In genomic region chr2:65660340-65660739, GRCh38 we compare ENCODE assay signal across 14 cellular contexts.
"Had no signal": no experiment of that assay in that cellular context is flagged by ENCODE, and none has a peak within 500 bp of the region (broad histone marks: within the 10 kb centered on the region; RNA-seq: fewer than 3 reads in every experiment).

No MANE protein-coding gene starts in this region.

- H3K36me3 ChIP-seq: neural progenitor cell, ovary, tibial nerve had no signal

- H3K27me3 ChIP-seq: neural progenitor cell, ovary, tibial nerve had no signal

- H3K27ac ChIP-seq: neural progenitor cell, ovary, tibial nerve had no signal

- H3K4me1 ChIP-seq: neural progenitor cell, tibial nerve had no signal

- H3K9ac ChIP-seq: neural progenitor cell had no signal

- H3K27me3 Mint-ChIP-seq: brain had no signal

- FAIRE-seq: keratinocyte, TTC549 had no signal

- H3K27ac Mint-ChIP-seq: activated naive CD4-positive, alpha-beta T cell treated with anti-CD3 and anti-CD28 coated beads, Interleukin-2, amount 10 ng/mL, durations not matched to agents 7 days and 5 days; activated T-helper 2 cell treated with anti-CD3 and anti-CD28 coated beads, Interferon-gamma antibody, Interleukin-2, Interleukin-4, amounts not matched to agents 10 μg/mL and 5 μg/mL and 100 μg/mL, durations not matched to agents 14 hours and 24 hours and 36 hours; brain; neural progenitor cell; stimulated activated memory B cell treated with anti-CD40 and anti-IgM and Interleukin-4, amounts not matched to agents 10 μg/mL and 1 μg/mL and 100 μg/mL, for 72 hours; T-helper 17 cell had no signal

- H3K4me2 ChIP-seq: neural progenitor cell had no signal

- DNase-seq: activated CD4-positive, alpha-beta T cell treated with anti-CD3 and anti-CD28 coated beads, Interleukin-2, amount 50 U/mL, for 1 hour; activated naive CD4-positive, alpha-beta T cell treated with anti-CD3 and anti-CD28 coated beads, Interleukin-2, amount 10 ng/mL, durations not matched to agents 7 days and 5 days; activated T-cell treated with anti-CD3 and anti-CD28 coated beads for 4 hours; dermis blood vessel endothelial cell; foreskin fibroblast; ovary; T-helper 17 cell had no signal

- H3K36me3 Mint-ChIP-seq: activated naive CD4-positive, alpha-beta T cell treated with anti-CD3 and anti-CD28 coated beads, Interleukin-2, amount 10 ng/mL, durations not matched to agents 7 days and 5 days; brain; neural progenitor cell; stimulated activated memory B cell treated with anti-CD40 and anti-IgM and Interleukin-4, amounts not matched to agents 10 μg/mL and 1 μg/mL and 100 μg/mL, for 72 hours had no signal

- H3K9me3 ChIP-seq: ovary, tibial nerve had no signal

- H3K4me3 Mint-ChIP-seq: activated naive CD4-positive, alpha-beta T cell treated with anti-CD3 and anti-CD28 coated beads, Interleukin-2, amount 10 ng/mL, durations not matched to agents 7 days and 5 days; brain; neural progenitor cell; stimulated activated memory B cell treated with anti-CD40 and anti-IgM and Interleukin-4, amounts not matched to agents 10 μg/mL and 1 μg/mL and 100 μg/mL, for 72 hours; T-helper 17 cell had no signal

- H3K4me1 Mint-ChIP-seq: activated naive CD4-positive, alpha-beta T cell treated with anti-CD3 and anti-CD28 coated beads, Interleukin-2, amount 10 ng/mL, durations not matched to agents 7 days and 5 days; stimulated activated memory B cell treated with anti-CD40 and anti-IgM and Interleukin-4, amounts not matched to agents 10 μg/mL and 1 μg/mL and 100 μg/mL, for 72 hours; T-helper 17 cell had no signal

- ATAC-seq: stimulated activated memory B cell treated with anti-CD40 and anti-IgM and Interleukin-4, amounts not matched to agents 10 μg/mL and 1 μg/mL and 100 μg/mL, for 72 hours; T-helper 17 cell had no signal

- H3K9me3 Mint-ChIP-seq: activated naive CD4-positive, alpha-beta T cell treated with anti-CD3 and anti-CD28 coated beads, Interleukin-2, amount 10 ng/mL, durations not matched to agents 7 days and 5 days; activated T-helper 2 cell treated with anti-CD3 and anti-CD28 coated beads, Interferon-gamma antibody, Interleukin-2, Interleukin-4, amounts not matched to agents 10 μg/mL and 5 μg/mL and 100 μg/mL, durations not matched to agents 14 hours and 24 hours and 36 hours; neural progenitor cell; stimulated activated memory B cell treated with anti-CD40 and anti-IgM and Interleukin-4, amounts not matched to agents 10 μg/mL and 1 μg/mL and 100 μg/mL, for 72 hours had no signal

- H3K4me3 ChIP-seq: neural progenitor cell, ovary, tibial nerve had no signal

- H2AFZ ChIP-seq: neural progenitor cell had no signal
